In genomic region chr21:37065561-37066177, GRCh38 we compare ENCODE assay signal across 27 cellular contexts. TPM values are rescaled to one million over a fixed set of nuclear protein-coding genes. Genes with fewer than 3 reads are reported as not detected.
"Had no signal": no experiment of that assay in that cellular context is flagged by ENCODE, and none has a peak within 500 bp of the region (broad histone marks: within the 10 kb centered on the region; RNA-seq: fewer than 3 reads in every experiment).

No MANE protein-coding gene starts in this region.

- H3K9me3 ChIP-seq: left lung, lower lobe of right lung, pancreas, prostate gland, sigmoid colon, spleen, suprapubic skin, thoracic aorta, tibial artery, upper lobe of right lung had no signal

- DNase-seq: hippocampal formation; left colon; left lung; lower lobe of right lung; mammary epithelial cell; mesenchymal stem cell; naive thymus-derived CD8-positive, alpha-beta T cell; nucleus accumbens; pancreas; retina; sigmoid colon; small intestine; spleen; stimulated activated CD4-positive, alpha-beta T cell treated with anti-CD3 and anti-CD28 coated beads, Interleukin-4, amount 100 ng/mL, for 24 hours; stimulated activated naive CD4-positive, alpha-beta T cell; tibial artery; trophoblast cell; upper lobe of right lung had no signal

- H3K4me3 ChIP-seq: left lung, lower lobe of right lung, pancreas, prostate gland, sigmoid colon, spleen, suprapubic skin, thoracic aorta, tibial artery, upper lobe of right lung had no signal

- H3K36me3 ChIP-seq: left lung, pancreas, prostate gland, thoracic aorta had no signal

- H3K27ac ChIP-seq: left lung, lower lobe of right lung, pancreas, prostate gland, sigmoid colon, spleen, suprapubic skin, thoracic aorta, tibial artery, upper lobe of right lung had no signal

- H3K4me1 ChIP-seq: lower lobe of right lung, pancreas, prostate gland, upper lobe of right lung had no signal

- FAIRE-seq: keratinocyte, pancreas, small intestine, urothelium cell line had no signal

- H3K27me3 ChIP-seq: left lung, pancreas, sigmoid colon, spleen, suprapubic skin, tibial artery, upper lobe of right lung had no signal

- ATAC-seq: left colon; left lung; lower lobe of right lung; naive thymus-derived CD8-positive, alpha-beta T cell; pancreas; right cardiac atrium; stimulated activated effector memory CD8-positive, alpha-beta T cell treated with anti-CD3 and anti-CD28 coated beads, Interleukin-12 subunit alpha, Interleukin-12 subunit beta, amount 100 ng/mL, for 72 hours; upper lobe of right lung had no signal

RNA-seq across cellular contexts. Expression of gene RIPPLY3, which starts 59.2 kb away (rescaled TPM):
- total RNA-seq: naive thymus-derived CD8-positive, alpha-beta T cell; osteoblast; right cardiac atrium; sigmoid colon; spleen; subcutaneous adipose tissue; thoracic aorta; upper lobe of right lung had no signal
- polyA plus RNA-seq: naive thymus-derived CD8-positive, alpha-beta T cell; right cardiac atrium had no signal
